ENCODE assay signal across 8 cellular contexts in genomic region chr14:77303417-77304156, GRCh38. TPM values are rescaled to one million over a fixed set of nuclear protein-coding genes. Genes with fewer than 3 reads are reported as not detected.
A peak's percentile ranks its signal among the peaks of the same experiment; 100 is the strongest.
DNase-seq lines count a peak whose midpoint lies in the region; ATAC-seq and TF ChIP-seq lines count a peak whose summit lies in the region.

No MANE protein-coding gene starts in this region.

- H3K9me3 ChIP-seq in mesodermal cell (ENCODE audit: control insufficient read depth, low read length): no peaks in the 10 kb centered on the region

- peak overlapping the region; percentile 58 for H3K4me3 Mint-ChIP-seq in MCF 10A (ENCODE audit: unreplicated experiment)

- peak overlapping the region; percentile 97 for H3K27ac Mint-ChIP-seq in MCF 10A (ENCODE audit: low read depth, unreplicated experiment)

- peaks cover 33% of the 10 kb centered on the region for H3K4me1 Mint-ChIP-seq in MCF 10A (ENCODE audit: insufficient read depth, unreplicated experiment)

- H3K4me3 ChIP-seq in mesodermal cell (ENCODE audit: extremely low read depth, insufficient read depth, low read length, poor library complexity, severe bottlenecking): no peak overlapping the region

- 68 to 100% methylated on average over 2 to 3 of the region's 4 CpGs for WGBS in mesodermal cell (ENCODE audit: insufficient coverage in 2 of 2), 2 experiments

- peaks cover 48% of the 10 kb centered on the region for H3K36me3 ChIP-seq in mesodermal cell (ENCODE audit: control insufficient read depth, insufficient read depth, low read length)

- peaks cover 4% of the 10 kb centered on the region for H3K36me3 Mint-ChIP-seq in MCF 10A (ENCODE audit: insufficient read depth, unreplicated experiment)

- CTCF ChIA-PET in MCF 10A (lab: Yijun Ruan, JAX) (interaction anchor here (0.7 to 9.1 kb wide), 7 partner anchors 11 to 427 kb away, joined by 3 to 264 read pairs (median 3); no protein-coding TSS in a partner anchor), GM10248 (lab: Yijun Ruan, JAX) (interaction anchor here (0.9 to 12.9 kb wide), 6 partner anchors 9 to 247 kb away, joined by 3 to 247 read pairs (median 5); partner anchors contain the start of genes GSTZ1 and POMT2)

- POLR2A ChIA-PET in MCF 10A (lab: Yijun Ruan, JAX): interaction anchor here (0.5 to 5.5 kb wide), 14 partner anchors 10 to 457 kb away, joined by 3 to 108 read pairs (median 4); partner anchors contain the start of genes AHSA1, GSTZ1, POMT2 and VIPAS39
- POLR2A ChIA-PET in GM10248 (lab: Yijun Ruan, JAX): no interaction called here

- DNase-seq in AG20443 (ENCODE audit: low spot score): peak; percentile 88
- peak; percentile 29 for DNase-seq in NCI-H774 (lab: John Stamatoyannopoulos, UW)
- DNase-seq in MCF 10A (ENCODE audit: unreplicated experiment): peak; percentile 96
- no peak for DNase-seq in GM10248 (ENCODE audit: extremely low spot score)
- no peak for DNase-seq in NCI-H1436 (lab: John Stamatoyannopoulos, UW)
- DNase-seq in 8988T: no peak

- intact Hi-C loops in MCF 10A (cut with micrococcal nuclease): loop anchor here (5.0 to 10.0 kb wide), 2 partner anchors 154 to 429 kb away; partner anchors contain the start of genes AHSA1 and VIPAS39

- H3K27ac ChIP-seq in mesodermal cell (ENCODE audit: low read depth, low read length, severe bottlenecking): peak overlapping the region; percentile 98

- no peaks in the 10 kb centered on the region for H3K27me3 Mint-ChIP-seq in MCF 10A (ENCODE audit: insufficient read depth, unreplicated experiment)

- no peaks in the 10 kb centered on the region for H3K9me3 Mint-ChIP-seq in MCF 10A (ENCODE audit: unreplicated experiment)

- TF ChIP-seq CTCF in MCF 10A (IDR thresholded peaks at IDR 0.05; ENCODE audit: unreplicated experiment): no peak
- TF ChIP-seq CTCF in GM10248 (IDR thresholded peaks at IDR 0.05; ENCODE audit: control extremely low read depth, extremely low read depth, low read depth, missing control alignments): no peak

- no TSS peak for BruUV-seq in MCF 10A (replicated peaks; lab: Mats Ljungman, UMichigan)

- peaks cover 55% of the 10 kb centered on the region for H3K4me1 ChIP-seq in mesodermal cell (ENCODE audit: control insufficient read depth, insufficient read depth, low read length, poor library complexity, severe bottlenecking)

- ATAC-seq in GM21447 (IDR thresholded peaks at IDR 0.05; ENCODE audit: unreplicated experiment): peak; percentile 69

RNA-seq across cellular contexts. Expression of gene POMT2, which starts 17.1 kb away (rescaled TPM):
- total RNA-seq in MCF 10A (2022): 32.1 and 33.0 TPM in 2 replicates
- polyA plus RNA-seq in mesodermal cell (2013, experiment 1 of 2): 31.0 TPM
- 27.6 TPM for polyA plus RNA-seq in mesodermal cell (2013, experiment 2 of 2)

RNA-seq across cellular contexts. Expression of gene GSTZ1, which starts 17.2 kb away (rescaled TPM):
- 36.8 and 40.1 TPM in 2 replicates for total RNA-seq in MCF 10A (2022)
- polyA plus RNA-seq in mesodermal cell (2013, experiment 1 of 2): 27.4 TPM
- 27.5 TPM for polyA plus RNA-seq in mesodermal cell (2013, experiment 2 of 2)

RNA-seq across cellular contexts. Expression of gene NGB, which starts 32.6 kb away (rescaled TPM):
- not detected in 2 replicates for total RNA-seq in MCF 10A (2022)
- not detected for polyA plus RNA-seq in mesodermal cell (2013, experiment 1 of 2)
- not detected for polyA plus RNA-seq in mesodermal cell (2013, experiment 2 of 2)

Comparison
In these comparisons a context has a peak if more than half of its experiments do, and no peak if none do; other contexts are left out.
1. DNase-seq: peak in AG20443 (single experiment), NCI-H774 (single experiment) and MCF 10A (single experiment); none in GM10248 (single experiment), NCI-H1436 (single experiment) and 8988T (single experiment).